In the genomic region with DNA sequence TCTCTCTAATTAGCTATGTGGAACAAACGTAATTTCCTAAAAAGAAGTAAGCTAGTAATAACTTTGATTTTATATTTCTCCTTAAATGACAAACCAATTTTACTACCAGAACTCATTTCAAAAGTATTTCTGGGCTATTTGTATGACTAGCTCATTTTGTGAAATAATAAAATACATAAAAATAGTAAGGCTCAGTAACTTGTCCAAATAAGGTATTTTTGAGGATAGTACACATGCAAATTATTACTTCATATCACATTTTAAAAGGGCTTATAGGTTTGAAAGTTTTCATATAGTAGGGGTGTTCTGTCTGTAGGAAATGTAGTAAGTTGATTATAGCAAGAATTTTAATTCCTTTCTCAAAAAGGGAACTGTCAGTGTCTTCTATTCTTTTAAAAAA, we compare ENCODE assay signal across 17 cellular contexts. TPM values are rescaled to one million over a fixed set of nuclear protein-coding genes. Genes with fewer than 3 reads are reported as not detected.
DNase-seq lines count a peak whose midpoint lies in the region; ATAC-seq, FAIRE-seq and TF ChIP-seq lines count a peak whose summit lies in the region.
"Had no signal": no experiment of that assay in that cellular context is flagged by ENCODE, and none has a peak within 500 bp of the region (broad histone marks: within the 10 kb centered on the region; RNA-seq: fewer than 3 reads in every experiment).

No MANE protein-coding gene starts in this region.

- H3K9me3 ChIP-seq in SK-N-MC (ENCODE audit: low read depth, low read length) (no peaks in the 10 kb centered on the region; the same call in 1 of the 2 replicates), pancreas (no peaks in the 10 kb centered on the region), tibial artery (no peaks in the 10 kb centered on the region)

- peak overlapping the region; percentile 20 for H3K9ac ChIP-seq in SK-N-MC (ENCODE audit: insufficient read length)

- WGBS in pancreas, 2 donors: 80 to 90% methylated on average over 1 of the region's 1 CpG

- TF ChIP-seq CTCF in pancreas (IDR thresholded peaks at IDR 0.05): no peak
- no peak for TF ChIP-seq CTCF in tibial artery (IDR thresholded peaks at IDR 0.05)
- TF ChIP-seq CTCF in RWPE1 (conservative IDR thresholded peaks at IDR 0.05; ENCODE audit: low read depth): no peak

- H3K27ac ChIP-seq in SK-N-MC: peak overlapping the region; percentile 47; the same call in 1 of the 2 replicates
- peak overlapping the region; percentile 71 for H3K27ac ChIP-seq in epithelial cell of prostate
- no peak overlapping the region for H3K27ac ChIP-seq in pancreas
- H3K27ac ChIP-seq in tibial artery: peak overlapping the region; percentile 62 to 71
- no peak overlapping the region for H3K27ac ChIP-seq in RWPE1
- H3K27ac ChIP-seq: PC-9 had no signal

- H3K4me1 ChIP-seq in pancreas (no peaks in the 10 kb centered on the region), tibial artery (peaks cover 0 to 41% (median 6%) of the 10 kb centered on the region in 4 donors)

- POLR2A ChIA-PET in RWPE1 (lab: Yijun Ruan, JAX; ENCODE audit: low non-redundant PET): no interaction called here

- CTCF ChIA-PET in RWPE1 (lab: Yijun Ruan, JAX): no interaction called here

- H3K27me3 ChIP-seq in pancreas (no peaks in the 10 kb centered on the region), tibial artery (no peaks in the 10 kb centered on the region)

- peak overlapping the region; percentile 14; the same call in 1 of the 2 replicates for H3K4me3 ChIP-seq in SK-N-MC
- H3K4me3 ChIP-seq in pancreas: no peak overlapping the region
- H3K4me3 ChIP-seq in tibial artery: peak overlapping the region; percentile 14 to 22
- H3K4me3 ChIP-seq: PC-9 had no signal

- no peak for ATAC-seq in pancreas
- no peak for ATAC-seq in left colon
- ATAC-seq: HepG2 had no signal

- intact Hi-C loops in pancreas (cut with DNase I) (no loop called here), tibial artery (cut with DNase I; ENCODE audit: low total_unique reads) (no loop called here), left colon (cut with DNase I, micrococcal nuclease) (no loop called here)

- FAIRE-seq in pancreas (lab: Jason Lieb, UNC): peak; percentile 39
- FAIRE-seq: HepG2 had no signal

- no peak for DNase-seq in SK-N-MC (ENCODE audit: low read depth, low spot score)
- no peak for DNase-seq in epithelial cell of prostate (ENCODE audit: low read depth, low spot score)
- no peak for DNase-seq in pancreas
- no peak for DNase-seq in tibial artery
- no peak for DNase-seq in DMS114 treated with DMSO at 0.1 percent for 48 hours (lab: John Stamatoyannopoulos, UW; ENCODE audit: unreplicated experiment)
- DNase-seq in H4 (ENCODE audit: low spot score): no peak
- DNase-seq in left colon: no peak
- DNase-seq in RWPE1 (ENCODE audit: low spot score): no peak
- DNase-seq: CD4-positive, alpha-beta T cell; DMS53; KG1; NCI-H1436 treated with DMSO at 0.1 percent for 48 hours; NCI-H2029 treated with DMSO at 0.1 percent for 48 hours; NCI-H2171 treated with DMSO at 0.1 percent for 48 hours; NCI-H82; PC-9 had no signal

- peaks cover 5% of the 10 kb centered on the region; the same call in 1 of the 2 replicates for H3K36me3 ChIP-seq in SK-N-MC (ENCODE audit: insufficient read depth, low read length)
- no peaks in the 10 kb centered on the region for H3K36me3 ChIP-seq in pancreas
- H3K36me3 ChIP-seq in tibial artery: no peaks in the 10 kb centered on the region

RNA-seq across cellular contexts. Expression of gene C9orf85, which starts 26.5 kb away (rescaled TPM):
- total RNA-seq in pancreas (1 to 10 TPM; 3.9 to 6.9 (median 5.6) TPM), left colon (10 to 100 TPM; 13.5 to 16.9 TPM)
- polyA plus RNA-seq in pancreas: 10 to 100 TPM in 1 of 2 donors, 1 to 10 TPM in 1; 4.7 to 10.0 TPM
- total RNA-seq in H4 (2014; rRNA removed; shearing (Covaris generic)): 10.8 and 16.6 TPM in 2 replicates

RNA-seq across cellular contexts. Expression of gene ABHD17B, which starts 26.9 kb away (rescaled TPM):
- total RNA-seq in pancreas (1 to 10 TPM; 3.7 to 9.7 (median 5.9) TPM), left colon (10 to 100 TPM; 28.1 to 33.2 TPM)
- 1 to 10 TPM; 1.9 to 5.0 TPM for polyA plus RNA-seq in pancreas
- total RNA-seq in H4 (2014; rRNA removed; shearing (Covaris generic)): 32.3 and 35.7 TPM in 2 replicates

Comparison
In these comparisons a context has a peak if more than half of its experiments do, and no peak if none do; other contexts are left out.
1. H3K27ac ChIP-seq: peak in SK-N-MC (single experiment), epithelial cell of prostate (single experiment) and tibial artery (2 of 2); none in pancreas (0 of 4) and RWPE1 (single experiment).
2. H3K4me3 ChIP-seq: peak in SK-N-MC (single experiment) and tibial artery (2 of 2); none in pancreas (0 of 4).